ENCODE assay signal across 38 cellular contexts in genomic region chr2:74014813-74015212, GRCh38.
"Had no signal": no experiment of that assay in that cellular context is flagged by ENCODE, and none has a peak within 500 bp of the region (broad histone marks: within the 10 kb centered on the region; RNA-seq: fewer than 3 reads in every experiment).

No MANE protein-coding gene starts in this region.

- H3K9me3 ChIP-seq: ascending aorta, MG63, Peyer's patch, SJSA1, SK-N-SH had no signal

- H3K27me3 Mint-ChIP-seq: activated CD4-positive, alpha-beta T cell treated with anti-CD3 and anti-CD28 coated beads for 36 hours; activated CD4-positive, alpha-beta T cell treated with anti-CD3 and anti-CD28 coated beads, Interleukin-2, amount 10 ng/mL, durations not matched to agents 7 days and 5 days; activated naive CD8-positive, alpha-beta T cell treated with anti-CD3 and anti-CD28 coated beads for 36 hours; central memory CD8-positive, alpha-beta T cell; IgD-negative memory B cell had no signal

- H3K27me3 ChIP-seq: ascending aorta, cardiac muscle cell, MG63, Peyer's patch, SJSA1 had no signal

- ATAC-seq: activated CD4-positive, alpha-beta T cell treated with anti-CD3 and anti-CD28 coated beads for 36 hours; activated CD4-positive, CD25-positive, alpha-beta regulatory T cell treated with anti-CD3 and anti-CD28 coated beads, Interleukin-2, amount 50 U/mL, for 24 hours; activated CD8-positive, alpha-beta T cell treated with anti-CD3 and anti-CD28 coated beads, Interleukin-2, amount 10 ng/mL, durations not matched to agents 7 days and 5 days; PC-3; WTC11 had no signal

- H3K4me1 ChIP-seq: SJSA1 had no signal

- H3K9ac ChIP-seq: SK-N-SH had no signal

- H3K36me3 Mint-ChIP-seq: WTC11 had no signal

- H3K4me3 ChIP-seq: ascending aorta, cardiac muscle cell, MG63, Peyer's patch, SJSA1 had no signal

- H3K4me1 Mint-ChIP-seq: activated CD4-positive, alpha-beta T cell treated with anti-CD3 and anti-CD28 coated beads, Interleukin-2, amount 10 ng/mL, durations not matched to agents 7 days and 5 days had no signal

- H3K36me3 ChIP-seq: ascending aorta, cardiac muscle cell, MG63, Peyer's patch, SJSA1 had no signal

- H3K4me2 ChIP-seq: SK-N-SH had no signal

- H3K4me3 Mint-ChIP-seq: activated CD4-positive, alpha-beta T cell treated with anti-CD3 and anti-CD28 coated beads for 36 hours; activated CD4-positive, alpha-beta T cell treated with anti-CD3 and anti-CD28 coated beads, Interleukin-2, amount 10 ng/mL, durations not matched to agents 7 days and 5 days; activated CD8-positive, alpha-beta T cell treated with anti-CD3 and anti-CD28 coated beads, Interleukin-2, amount 10 ng/mL, durations not matched to agents 7 days and 5 days; activated naive CD4-positive, alpha-beta T cell treated with anti-CD3 and anti-CD28 coated beads for 36 hours; activated naive CD8-positive, alpha-beta T cell treated with anti-CD3 and anti-CD28 coated beads for 36 hours; activated T-helper 1 cell treated with anti-CD3 and anti-CD28 coated beads, Interleukin-12 subunit alpha, Interleukin-12 subunit beta, Interleukin-2, Interleukin-4 antibody, amounts not matched to agents 30 ng/mL and 10 ng/mL and 1 ng/mL, durations not matched to agents 14 hours and 24 hours and 36 hours; central memory CD8-positive, alpha-beta T cell; IgD-negative memory B cell; T-helper 1 cell treated with Interleukin-12 subunit alpha and Interleukin-12 subunit beta and Interleukin-4 antibody, amounts not matched to agents 30 μg/mL and 1 μg/mL, for 36 hours; T-helper 2 cell treated with Interferon-gamma antibody and Interleukin-4, amounts not matched to agents 5 μg/mL and 100 μg/mL, for 36 hours; WTC11 had no signal

- H3K9me3 Mint-ChIP-seq: activated CD4-positive, alpha-beta T cell treated with anti-CD3 and anti-CD28 coated beads, Interleukin-2, amount 10 ng/mL, durations not matched to agents 7 days and 5 days; activated naive CD4-positive, alpha-beta T cell treated with anti-CD3 and anti-CD28 coated beads for 36 hours; activated naive CD8-positive, alpha-beta T cell treated with anti-CD3 and anti-CD28 coated beads for 36 hours; activated T-helper 1 cell treated with anti-CD3 and anti-CD28 coated beads, Interleukin-12 subunit alpha, Interleukin-12 subunit beta, Interleukin-2, Interleukin-4 antibody, amounts not matched to agents 30 ng/mL and 10 ng/mL and 1 ng/mL, durations not matched to agents 14 hours and 24 hours and 36 hours; central memory CD8-positive, alpha-beta T cell; IgD-negative memory B cell; T-helper 1 cell treated with Interleukin-12 subunit alpha and Interleukin-12 subunit beta and Interleukin-4 antibody, amounts not matched to agents 30 μg/mL and 1 μg/mL, for 36 hours; T-helper 2 cell treated with Interferon-gamma antibody and Interleukin-4, amounts not matched to agents 5 μg/mL and 100 μg/mL, for 36 hours; WTC11 had no signal

- DNase-seq: activated CD4-positive, alpha-beta T cell treated with anti-CD3 and anti-CD28 coated beads for 36 hours; activated CD4-positive, alpha-beta T cell treated with anti-CD3 and anti-CD28 coated beads, Interleukin-2, amount 10 ng/mL, durations not matched to agents 7 days and 5 days; activated CD4-positive, alpha-beta T cell treated with anti-CD3 and anti-CD28 coated beads, Interleukin-2, amount 50 U/mL, for 48 hours; activated CD8-positive, alpha-beta memory T cell treated with anti-CD3 and anti-CD28 coated beads, Interleukin-2, amount 50 U/mL, for 4 hours; activated CD8-positive, alpha-beta T cell treated with anti-CD3 and anti-CD28 coated beads, Interleukin-2, amount 10 ng/mL, durations not matched to agents 7 days and 5 days; activated gamma-delta T cell treated with Interleukin-2 at 50 U/mL for 16 hours; activated naive CD4-positive, alpha-beta T cell treated with anti-CD3 and anti-CD28 coated beads for 36 hours; activated naive CD8-positive, alpha-beta T cell treated with anti-CD3 and anti-CD28 coated beads for 36 hours; activated T-cell treated with anti-CD3 and anti-CD28 coated beads, Interleukin-2, amount 50 U/mL, for 1 hour; amygdala; Kasumi-1; KG1; MG63; NCI-H1048; NCI-H1105 treated with DMSO at 0.1 percent for 48 hours; NCI-H1436; NCI-H1694; NCI-H2029; NCI-H345; NCI-H524 treated with DMSO at 0.1 percent for 48 hours; NCI-H748 treated with DMSO at 0.1 percent for 48 hours; NK-92 treated with Interleukin-12 subunit alpha and Interleukin-12 subunit beta, amount 100 ng/mL, for 24 hours; PC-3; RPMI8226; SHP77 treated with DMSO at 0.1 percent for 48 hours; SK-N-SH had no signal

- FAIRE-seq: TTC549 had no signal

- H3K27ac ChIP-seq: ascending aorta, cardiac muscle cell, Peyer's patch, SJSA1 had no signal
